Comparison of ENCODE assay signal across 8 cellular contexts in the genomic region with DNA sequence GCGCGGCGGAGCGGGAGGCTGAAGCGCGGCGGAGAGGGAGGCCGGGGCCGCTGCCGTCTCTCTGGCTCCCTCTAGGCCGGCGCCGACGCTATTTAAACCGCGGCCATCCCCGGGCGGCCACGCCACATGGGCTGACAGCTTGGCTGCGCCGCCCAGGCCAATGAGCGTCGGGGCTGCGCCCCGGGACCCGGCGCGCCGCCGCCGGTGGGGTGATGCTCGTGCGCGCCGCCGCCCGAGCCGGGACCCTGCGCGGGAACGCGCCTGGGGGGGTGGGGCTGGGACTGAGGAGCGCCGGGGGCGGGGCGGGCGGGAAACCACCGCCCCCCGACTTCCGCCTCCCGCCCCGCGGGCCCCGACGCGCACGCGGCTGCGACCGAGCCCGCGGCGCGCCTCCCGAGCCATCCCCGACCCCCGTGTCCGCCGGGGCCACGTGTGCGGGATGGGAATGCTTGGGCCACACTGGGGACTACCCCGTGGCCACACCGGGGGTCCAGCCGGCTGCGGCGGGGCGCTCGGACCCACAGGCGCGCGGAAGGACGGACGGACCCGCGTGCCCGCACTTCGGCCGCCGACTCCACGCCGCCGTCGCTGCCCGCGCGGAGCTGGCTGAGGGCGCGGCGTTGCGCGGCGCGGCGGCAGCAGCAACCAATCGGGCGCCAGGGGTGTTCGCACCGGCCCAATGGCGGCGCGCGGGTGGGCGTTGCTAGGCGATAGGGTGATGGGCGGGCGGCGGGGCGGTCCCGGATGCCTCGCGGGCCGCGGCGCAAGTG. TPM values are rescaled to one million over a fixed set of nuclear protein-coding genes. Genes with fewer than 3 reads are reported as not detected.
DNase-seq lines count a peak whose midpoint lies in the region; ATAC-seq, FAIRE-seq and TF ChIP-seq lines count a peak whose summit lies in the region.

A gene (minus strand): TSS at position 68 of the 770 bp plus-strand sequence. CDS start 1,791 bp downstream, outside the sequence.

- H3K9me3 Mint-ChIP-seq in natural killer cell = no peaks in the 10 kb centered on the region

- H3K27ac ChIP-seq in DOHH2 (ENCODE audit: low read depth, low read length) (peak within 1 kb of the TSS; percentile 92), Karpas-422 (ENCODE audit: low read length) (peak within 1 kb of the TSS; percentile 94), fibroblast of lung (ENCODE audit: insufficient read depth, low read length) (peak within 1 kb of the TSS; percentile 89)

- TF ChIP-seq CTCF in DOHH2 (IDR thresholded peaks at IDR 0.05; ENCODE audit: low read depth, low read length, poor library complexity, severe bottlenecking) (peak; percentile 33), fibroblast of lung (conservative IDR thresholded peaks at IDR 0.05 in 1 of 2, IDR thresholded peaks at IDR 0.05 in 1 of 2; ENCODE audit: low read depth in 1 of 2, low read length in 2 of 2) (peak; percentile 18 to 36), natural killer cell (IDR thresholded peaks at IDR 0.05) (peak; percentile 23)

- peak within 1 kb of the TSS; percentile 99 for H3K4me2 ChIP-seq in DOHH2 (ENCODE audit: low read length)
- H3K4me2 ChIP-seq in Karpas-422 (ENCODE audit: low read depth, low read length, poor library complexity, severe bottlenecking) = peak within 1 kb of the TSS; percentile 96
- peak within 1 kb of the TSS; percentile 95 for H3K4me2 ChIP-seq in fibroblast of lung (ENCODE audit: extremely low read depth, insufficient read depth, low read length)

- ATAC-seq in GM21825 (IDR thresholded peaks at IDR 0.05; ENCODE audit: unreplicated experiment) (peak; percentile 57), natural killer cell (peak; percentile 79 to 91 (median 81))

- H3K27me3 ChIP-seq in DOHH2 (ENCODE audit: control insufficient read depth, low read length) = no peaks in the 10 kb centered on the region
- no peaks in the 10 kb centered on the region for H3K27me3 ChIP-seq in Karpas-422 (ENCODE audit: low read length)
- no peaks in the 10 kb centered on the region for H3K27me3 ChIP-seq in fibroblast of lung (ENCODE audit: control insufficient read depth, insufficient read depth, low read length)

- H3K27ac Mint-ChIP-seq in natural killer cell = peak within 1 kb of the TSS in 1 of 2 donors; percentile 81

- H3K36me3 Mint-ChIP-seq in natural killer cell = no peaks in the 10 kb centered on the region

- H3K79me2 ChIP-seq in DOHH2 (ENCODE audit: control insufficient read depth, low read length) (peaks cover 62% of the 10 kb centered on the region), Karpas-422 (ENCODE audit: low read length) (peaks cover 47% of the 10 kb centered on the region), fibroblast of lung (ENCODE audit: control insufficient read depth, insufficient read depth, low read length) (peaks cover 40% of the 10 kb centered on the region)

- peaks cover 9% of the 10 kb centered on the region; the same call in 1 of the 2 replicates for H3F3A ChIP-seq in DOHH2 (ENCODE audit: control insufficient read depth, insufficient read depth)

- H3K4me3 ChIP-seq in DOHH2 (ENCODE audit: low read length) (peak within 1 kb of the TSS; percentile 98), Karpas-422 (ENCODE audit: low read length) (peak within 1 kb of the TSS; percentile 95), fibroblast of lung (replicated peaks in 1 of 4; ENCODE audit: control extremely low read depth in 1 of 4, insufficient read depth in 1 of 4, low read depth in 3 of 4, low read length in 4 of 4) (peak within 1 kb of the TSS; percentile 65 to 83 (median 82))

- peak within 1 kb of the TSS; percentile 83 for H3K4me3 Mint-ChIP-seq in natural killer cell

- no peaks in the 10 kb centered on the region for H3K9me2 ChIP-seq in DOHH2 (replicated peaks; ENCODE audit: control insufficient read depth, low read length)
- no peaks in the 10 kb centered on the region for H3K9me2 ChIP-seq in Karpas-422 (replicated peaks; ENCODE audit: insufficient read depth, low read length)

- peaks cover 46% of the 10 kb centered on the region for H3K4me1 ChIP-seq in DOHH2 (ENCODE audit: control insufficient read depth, low read length)
- peaks cover 41% of the 10 kb centered on the region for H3K4me1 ChIP-seq in Karpas-422 (ENCODE audit: low read length)
- peaks cover 14% of the 10 kb centered on the region for H3K4me1 ChIP-seq in fibroblast of lung (ENCODE audit: control insufficient read depth, extremely low read depth, insufficient read depth, low read length)

- peaks cover 0 to 4% of the 10 kb centered on the region in 2 donors for H3K4me1 Mint-ChIP-seq in natural killer cell

- no peaks in the 10 kb centered on the region for H3K27me3 Mint-ChIP-seq in natural killer cell (ENCODE audit: low read depth in 2 of 2)

- H3K36me3 ChIP-seq in DOHH2 (ENCODE audit: control insufficient read depth, low read length) = peaks cover 65% of the 10 kb centered on the region
- H3K36me3 ChIP-seq in Karpas-422 (ENCODE audit: insufficient read depth, low read length) = peaks cover 14% of the 10 kb centered on the region
- peaks cover 23% of the 10 kb centered on the region for H3K36me3 ChIP-seq in fibroblast of lung (ENCODE audit: control insufficient read depth, insufficient read depth, low read length)

- FAIRE-seq in RCC 7860 (lab: Jason Lieb, UNC) = no peak

- H2AFZ ChIP-seq in Karpas-422 (ENCODE audit: low read length) (no peak within 1 kb of the TSS), fibroblast of lung (ENCODE audit: low read length) (peak within 1 kb of the TSS; percentile 57)

- H4K20me1 ChIP-seq in DOHH2 (ENCODE audit: control insufficient read depth, insufficient read depth, low read depth, low read length) = peaks cover 20% of the 10 kb centered on the region
- peaks cover 30% of the 10 kb centered on the region for H4K20me1 ChIP-seq in Karpas-422 (ENCODE audit: insufficient read depth, low read depth, low read length)
- peaks cover 1% of the 10 kb centered on the region for H4K20me1 ChIP-seq in fibroblast of lung (ENCODE audit: control insufficient read depth, extremely low read depth, insufficient read depth, low read length)

- H3K9me3 ChIP-seq in DOHH2 (ENCODE audit: control insufficient read depth, insufficient read depth, low read length) (no peaks in the 10 kb centered on the region), Karpas-422 (ENCODE audit: low read length) (no peaks in the 10 kb centered on the region), fibroblast of lung (ENCODE audit: control insufficient read depth, insufficient read depth, low read depth, low read length) (no peaks in the 10 kb centered on the region)

- peak; percentile 98 for DNase-seq in Karpas-422
- DNase-seq in RCC 7860 (ENCODE audit: low spot score) = peak; percentile 88
- peak; percentile 90 for DNase-seq in activated T-helper 1 cell treated with Interleukin-2 at 50 U/mL for 16 hours (ENCODE audit: low read depth)
- DNase-seq in fibroblast of lung (ENCODE audit: low read depth in 2 of 2) = peak; percentile 92 to 95
- peak; percentile 90 for DNase-seq in natural killer cell
- peak; percentile 94 for DNase-seq in stimulated activated naive CD4-positive, alpha-beta T cell treated with Interleukin-2 at 50 U/mL for 16 hours (lab: John Stamatoyannopoulos, UW)

- intact Hi-C loops in natural killer cell (cut with micrococcal nuclease) = loop anchor here (2.0 to 10.0 kb wide), 2 partner anchors 76 to 224 kb away; a partner anchor contains a TSS

- H3K9ac ChIP-seq in Karpas-422 (ENCODE audit: low read length) = peak within 1 kb of the TSS; percentile 100
- peak within 1 kb of the TSS; percentile 83 for H3K9ac ChIP-seq in fibroblast of lung (ENCODE audit: insufficient read depth, low read length)

RNA-seq across cellular contexts. Expression of the gene that starts here (rescaled TPM):
- 94.1 and 197 TPM in 2 replicates for total RNA-seq in Karpas-422 (2014; rRNA removed; shearing (Covaris generic); ENCODE audit: low replicate concordance)
- 85.0 and 242 TPM in 2 replicates for total RNA-seq in fibroblast of lung
- 36.8 and 84.2 TPM in 2 replicates for polyA plus RNA-seq in fibroblast of lung
- polyA plus RNA-seq in fibroblast of lung (2012) = 140 and 309 TPM in 2 replicates
- polyA minus RNA-seq in fibroblast of lung (ENCODE audit: low replicate concordance) = 297 and 334 TPM in 2 replicates
- 10 to 100 TPM; 53.8 to 56.2 (median 54.0) TPM for total RNA-seq in natural killer cell

Comparison
In these comparisons a context has a peak if more than half of its experiments do, and no peak if none do; other contexts are left out.
1. Peak in every context shown above with its lines: DNase-seq, ATAC-seq, H3K4me3 ChIP-seq and H3K27ac ChIP-seq.